In the genomic region with DNA sequence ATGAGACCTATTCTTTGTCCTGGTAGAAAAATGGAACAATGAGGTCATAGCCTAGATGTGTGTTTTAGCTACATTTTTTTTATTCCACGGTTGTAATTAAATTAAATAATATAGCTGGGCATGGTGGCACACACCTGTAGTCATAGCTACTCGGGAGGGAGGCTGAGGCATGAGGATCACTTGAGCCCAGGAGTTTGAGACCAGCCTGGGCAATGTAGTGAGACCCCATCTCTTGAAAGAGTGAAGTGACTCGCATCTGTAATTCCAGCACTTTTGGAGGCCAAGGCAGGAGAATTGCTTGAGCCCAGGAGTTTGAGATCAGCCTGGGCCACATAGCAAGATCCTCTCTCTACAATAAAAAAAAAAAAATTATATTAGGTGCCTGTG, we compare ENCODE assay signal across 24 cellular contexts. TPM values are rescaled to one million over a fixed set of nuclear protein-coding genes. Genes with fewer than 3 reads are reported as not detected.
DNase-seq lines count a peak whose midpoint lies in the region; TF ChIP-seq lines count a peak whose summit lies in the region.
"Had no signal": no experiment of that assay in that cellular context is flagged by ENCODE, and none has a peak within 500 bp of the region (broad histone marks: within the 10 kb centered on the region; RNA-seq: fewer than 3 reads in every experiment).

No MANE protein-coding gene starts in this region.

- H3K4me3 Mint-ChIP-seq in CD14-positive monocyte (no peak overlapping the region), chondrocyte (ENCODE audit: unreplicated experiment) (no peak overlapping the region)
- H3K4me3 Mint-ChIP-seq: HFFc6, IgD-negative memory B cell had no signal

- intact Hi-C loops in CD14-positive monocyte (cut with micrococcal nuclease) (no loop called here), colonic mucosa (cut with DNase I) (no loop called here), spleen (cut with DNase I; ENCODE audit: low total_unique reads) (no loop called here)

- TF ChIP-seq POLR2A in Peyer's patch (IDR thresholded peaks at IDR 0.05) (no peak), spleen (IDR thresholded peaks at IDR 0.05) (no peak)

- H3K36me3 ChIP-seq in Peyer's patch (peaks cover 0 to 3% (median 0%) of the 10 kb centered on the region in 3 donors), colonic mucosa (no peaks in the 10 kb centered on the region), spleen (peaks cover 0 to 10% (median under 1%) of the 10 kb centered on the region in 6 donors)
- H3K36me3 ChIP-seq: SJCRH30 had no signal

- DNase-seq in CD14-positive monocyte (ENCODE audit: low spot score) = no peak
- no peak for DNase-seq in Peyer's patch
- no peak for DNase-seq in colonic mucosa
- no peak for DNase-seq in spleen
- DNase-seq in mucosa of gallbladder (ENCODE audit: low spot score) = no peak
- no peak for DNase-seq in OCI-M2 (lab: John Stamatoyannopoulos, UW; ENCODE audit: unreplicated experiment)
- no peak for DNase-seq in DMS 273 (lab: John Stamatoyannopoulos, UW; ENCODE audit: unreplicated experiment)
- no peak for DNase-seq in chondrocyte (ENCODE audit: low spot score)
- DNase-seq: CD8-positive, alpha-beta memory T cell; DMS153; DND-41; HFFc6; NCI-H1048; NCI-H1417; NCI-H1694; NCI-H2081; NCI-H2227 treated with DMSO at 0.1 percent for 48 hours; NCI-H526 treated with DMSO at 0.1 percent for 48 hours; SJCRH30 had no signal

- H3K27ac ChIP-seq in Peyer's patch = peak overlapping the region in 3 of 4 donors; percentile 70 to 88 (median 88)
- peak overlapping the region; percentile 86 for H3K27ac ChIP-seq in colonic mucosa
- H3K27ac ChIP-seq in spleen = peak overlapping the region in 7 of 8 donors; percentile 67 to 87 (median 75)
- H3K27ac ChIP-seq: C4-2B, SJCRH30 had no signal

- H3K4me3 ChIP-seq in Peyer's patch (no peak overlapping the region), colonic mucosa (no peak overlapping the region), spleen (no peak overlapping the region)
- H3K4me3 ChIP-seq: SJCRH30 had no signal

- peaks cover 0 to 10% (median 6%) of the 10 kb centered on the region in 7 donors for H3K9me3 Mint-ChIP-seq in CD14-positive monocyte
- peaks cover 4% of the 10 kb centered on the region for H3K9me3 Mint-ChIP-seq in chondrocyte (ENCODE audit: low read depth)
- H3K9me3 Mint-ChIP-seq: CD8-positive, alpha-beta memory T cell; HFFc6 had no signal

- TF ChIP-seq CTCF in CD14-positive monocyte (IDR thresholded peaks at IDR 0.05) = no peak
- TF ChIP-seq CTCF in Peyer's patch (IDR thresholded peaks at IDR 0.05) = no peak
- no peak for TF ChIP-seq CTCF in colonic mucosa (IDR thresholded peaks at IDR 0.05)
- TF ChIP-seq CTCF in spleen (IDR thresholded peaks at IDR 0.05 in 8 of 11, conservative IDR thresholded peaks at IDR 0.05 in 3 of 11) = no peak
- no peak for TF ChIP-seq CTCF in chondrocyte (IDR thresholded peaks at IDR 0.05)

- peaks cover 0 to 19% (median 0%) of the 10 kb centered on the region in 3 donors for H3K27me3 Mint-ChIP-seq in CD14-positive monocyte (ENCODE audit: low read depth in 3 of 3)
- H3K27me3 Mint-ChIP-seq in chondrocyte (ENCODE audit: low read depth) = no peaks in the 10 kb centered on the region
- H3K27me3 Mint-ChIP-seq: CD8-positive, alpha-beta memory T cell; IgD-negative memory B cell had no signal

- 83 to 88% (median 86%) methylated on average over 3 of the region's 3 CpGs for WGBS in spleen, 5 donors

- H3K27me3 ChIP-seq in Peyer's patch (no peaks in the 10 kb centered on the region), colonic mucosa (no peaks in the 10 kb centered on the region), spleen (replicated peaks in 1 of 7) (no peaks in the 10 kb centered on the region)
- H3K27me3 ChIP-seq: SJCRH30 had no signal

- peaks cover 76% of the 10 kb centered on the region for H3K4me1 Mint-ChIP-seq in CD14-positive monocyte
- H3K4me1 Mint-ChIP-seq in chondrocyte (ENCODE audit: low read depth) = peaks cover 8% of the 10 kb centered on the region

- peaks cover 0 to 15% (median 0%) of the 10 kb centered on the region in 4 donors for H3K4me1 ChIP-seq in Peyer's patch
- peaks cover 10% of the 10 kb centered on the region for H3K4me1 ChIP-seq in colonic mucosa
- H3K4me1 ChIP-seq in spleen = peaks cover 3 to 99% (median 59%) of the 10 kb centered on the region in 6 donors

- H3K9ac ChIP-seq in colonic mucosa (ENCODE audit: low read depth in 2 of 2, low read length in 2 of 2) = peak overlapping the region in 1 of 2 donors; percentile 24

- H3K9me3 ChIP-seq in Peyer's patch (no peaks in the 10 kb centered on the region), colonic mucosa (no peaks in the 10 kb centered on the region), spleen (peaks cover 0 to 7% (median 0%) of the 10 kb centered on the region in 8 donors)

- H3K27ac Mint-ChIP-seq in CD14-positive monocyte (peak overlapping the region; percentile 88 to 98 (median 94)), chondrocyte (ENCODE audit: unreplicated experiment) (no peak overlapping the region)
- H3K27ac Mint-ChIP-seq: HFFc6 had no signal

- H3K36me3 Mint-ChIP-seq in CD14-positive monocyte = peaks cover 17 to 28% of the 10 kb centered on the region in 2 donors
- no peaks in the 10 kb centered on the region for H3K36me3 Mint-ChIP-seq in chondrocyte (ENCODE audit: low read depth)

RNA-seq across cellular contexts. Expression of a gene that starts 11.7 kb away (rescaled TPM):
- polyA plus RNA-seq in CD14-positive monocyte (not detected), spleen (not detected)
- total RNA-seq in Peyer's patch (100 to 1,000 TPM in 3 of 4 donors, 10 to 100 TPM in 1; 84.2 to 197 (median 132) TPM), colonic mucosa (10 to 100 TPM; 65.6 to 78.0 TPM), spleen (not detected), mucosa of gallbladder (47.4 TPM), chondrocyte (not detected in 3 replicates)
- total RNA-seq: A673; CD8-positive, alpha-beta memory T cell; H4; HFFc6; NCI-H460; SJCRH30 had no signal
- polyA plus RNA-seq: CD8-positive, alpha-beta memory T cell; IgD-negative memory B cell had no signal

RNA-seq across cellular contexts. Expression of a gene that starts 17.4 kb away (rescaled TPM):
- polyA plus RNA-seq in CD14-positive monocyte = 10 to 100 TPM; 18.7 to 23.1 TPM
- 100 to 1,000 TPM in 3 of 4 donors, 10 to 100 TPM in 1; 45.4 to 136 (median 119) TPM for total RNA-seq in Peyer's patch
- total RNA-seq in colonic mucosa = 10 to 100 TPM; 76.4 to 99.5 TPM
- 100 to 1,000 TPM in 4 of 7 donors, 10 to 100 TPM in 3; 64.3 to 229 (median 145) TPM for total RNA-seq in spleen
- polyA plus RNA-seq in spleen = 10 to 100 TPM; 26.5 to 56.7 (median 37.7) TPM
- 44.3 TPM for total RNA-seq in mucosa of gallbladder
- total RNA-seq in chondrocyte = 9.2 to 14.9 TPM (median 11.8 TPM) in 3 replicates

RNA-seq across cellular contexts. Expression of a gene that starts 43.0 kb away (rescaled TPM):
- polyA plus RNA-seq in CD14-positive monocyte (not detected), spleen (10 to 100 TPM in 1 of 3 donors, 1 to 10 TPM in 2; 4.9 to 28.6 (median 8.0) TPM)
- total RNA-seq in Peyer's patch (10 to 100 TPM; 32.2 to 40.2 (median 37.1) TPM), colonic mucosa (10 to 100 TPM; 15.1 to 20.7 TPM), spleen (10 to 100 TPM; 26.3 to 64.8 (median 55.6) TPM), mucosa of gallbladder (75.9 TPM), chondrocyte (4.3 to 15.1 TPM (median 14.0 TPM) in 3 replicates)
- total RNA-seq: CD8-positive, alpha-beta memory T cell had no signal
- polyA plus RNA-seq: CD8-positive, alpha-beta memory T cell; IgD-negative memory B cell had no signal

Comparison
In these comparisons a context has a peak if more than half of its experiments do, and no peak if none do; other contexts are left out.
1. RNA of a gene that starts 11.7 kb away (total RNA-seq): 84.2 to 197 TPM in Peyer's patch, 65.6 to 78.0 TPM in colonic mucosa and 47.4 TPM in mucosa of gallbladder (single experiment); not detected in spleen and not detected in chondrocyte; every median in the first group is over 10 times any median in the second.
2. Peak in every context shown above with its lines, with median percentiles within 50 percentile points of each other: H3K27ac ChIP-seq.